ENCODE assay signal across 20 cellular contexts in genomic region chr16:20968765-20969164, GRCh38.
DNase-seq lines count a peak whose midpoint lies in the region; ATAC-seq, FAIRE-seq and TF ChIP-seq lines count a peak whose summit lies in the region.
"Had no signal": no experiment of that assay in that cellular context is flagged by ENCODE, and none has a peak within 500 bp of the region (broad histone marks: within the 10 kb centered on the region; RNA-seq: fewer than 3 reads in every experiment).

No MANE protein-coding gene starts in this region.

- H3K27ac ChIP-seq in HepG2 (ENCODE audit: extremely low read length, insufficient read depth, low read length) (no peak overlapping the region), right lobe of liver (no peak overlapping the region), epithelial cell of prostate (peak overlapping the region; percentile 64)
- H3K27ac ChIP-seq: 22Rv1, BLaER1, C4-2B had no signal

- TF ChIP-seq POLR2A in HepG2 (IDR thresholded peaks at IDR 0.05; ENCODE audit: insufficient read depth in 1 of 2, low read depth in 2 of 2, low read length in 2 of 2) (no peak), right lobe of liver (IDR thresholded peaks at IDR 0.05) (no peak)

- ATAC-seq in HepG2, result no peak
- no peak for ATAC-seq in right lobe of liver
- ATAC-seq: CD8-positive, alpha-beta T cell; GM12878 had no signal

- 31% methylated on average over 3 of the region's 3 CpGs for whole genome bisulfite sequencing in HepG2 (ENCODE audit: low lambda C conversion rate)
- 54% methylated on average over 3 of the region's 3 CpGs for WGBS in right lobe of liver (ENCODE audit: insufficient coverage, low coverage, low lambda C conversion rate, missing lambda C conversion rate)

- H3K4me2 ChIP-seq in HepG2 (ENCODE audit: low read depth, low read length), result no peak overlapping the region
- no peak overlapping the region for H3K4me2 ChIP-seq in Loucy (ENCODE audit: low read depth, low read length, poor library complexity, severe bottlenecking)
- H3K4me2 ChIP-seq: BLaER1 had no signal

- H3K79me2 ChIP-seq in HepG2 (ENCODE audit: insufficient read depth, low read length), result no peaks in the 10 kb centered on the region
- H3K79me2 ChIP-seq in Loucy (ENCODE audit: insufficient read depth, low read length), result no peaks in the 10 kb centered on the region

- H2AFZ ChIP-seq in HepG2 (ENCODE audit: low read length), result no peak overlapping the region
- 0 out of 2 replicates have a peak overlapping the region, but pooled peaks have one; percentile 12 for H2AFZ ChIP-seq in Loucy (ENCODE audit: low read length)

- POLR2A ChIA-PET in HepG2 (lab: Yijun Ruan, JAX), result no interaction called here

- in situ Hi-C loops in HepG2 (cut with HindIII; ENCODE audit: extremely low pct_ligation_motif_present, low pct_unique_long_range_greater_than_20kb), result no loop called here

- H3K27me3 ChIP-seq in HepG2 (ENCODE audit: control insufficient read depth in 1 of 2, insufficient read depth in 2 of 2, low read length in 2 of 2), result peaks cover 0 to 44% of the 10 kb centered on the region in 2 experiments; a peak in 4 of 5 replicates
- H3K27me3 ChIP-seq in right lobe of liver, result no peaks in the 10 kb centered on the region
- no peaks in the 10 kb centered on the region for H3K27me3 ChIP-seq in Loucy (ENCODE audit: insufficient read depth, low read length, poor library complexity, severe bottlenecking)
- H3K27me3 ChIP-seq: BLaER1 had no signal

- intact Hi-C loops in HepG2 (cut with micrococcal nuclease; ENCODE audit: unreplicated experiment), result no loop called here
- intact Hi-C loops in right lobe of liver (cut with DNase I), result no loop called here
- intact Hi-C loops in posterior vena cava (cut with DNase I), result no loop called here

- H3K4me3 ChIP-seq in HepG2 (replicated peaks in 1 of 3; ENCODE audit: insufficient read depth in 1 of 3, low read depth in 2 of 3, low read length in 3 of 3) (no peak overlapping the region), right lobe of liver (no peak overlapping the region), Loucy (ENCODE audit: low read length, poor library complexity, severe bottlenecking) (no peak overlapping the region)
- H3K4me3 ChIP-seq: BLaER1, GM12878, HAP-1 had no signal

- TF ChIP-seq CTCF in HepG2 (CRISPR knock-in tag; IDR thresholded peaks at IDR 0.05) (no peak), right lobe of liver (IDR thresholded peaks at IDR 0.05) (no peak), Loucy (conservative IDR thresholded peaks at IDR 0.05; ENCODE audit: low read length) (no peak)

- no peak overlapping the region for H3K9ac ChIP-seq in HepG2 (ENCODE audit: insufficient read depth, low read depth, low read length)
- no peak overlapping the region for H3K9ac ChIP-seq in Loucy (ENCODE audit: low read depth, low read length, poor library complexity, severe bottlenecking)
- H3K9ac ChIP-seq: BLaER1 had no signal

- H3K36me3 ChIP-seq in HepG2 (replicated peaks in 1 of 2; ENCODE audit: control insufficient read depth in 1 of 2, insufficient read depth in 2 of 2, low read length in 2 of 2) (no peaks in the 10 kb centered on the region), right lobe of liver (no peaks in the 10 kb centered on the region), Loucy (ENCODE audit: insufficient read depth, low read length) (no peaks in the 10 kb centered on the region)
- H3K36me3 ChIP-seq: BLaER1, HAP-1 had no signal

- TF ChIP-seq EP300 in HepG2 (IDR thresholded peaks at IDR 0.05; ENCODE audit: low read depth in 2 of 2, low read length in 2 of 2) (no peak), HepG2 (CRISPR knock-in tag; IDR thresholded peaks at IDR 0.05; ENCODE audit: borderline replicate concordance) (no peak)

- BruUV-seq in HepG2 (replicated peaks; lab: Mats Ljungman, UMichigan), result no TSS peak

- no peaks in the 10 kb centered on the region for H3K9me3 ChIP-seq in HepG2 (ENCODE audit: low read length)
- no peaks in the 10 kb centered on the region for H3K9me3 ChIP-seq in right lobe of liver
- H3K9me3 ChIP-seq in Loucy (ENCODE audit: insufficient read depth, low read depth, low read length), result no peaks in the 10 kb centered on the region
- H3K9me3 ChIP-seq: BLaER1, Caco-2, HAP-1 had no signal

- H3K9me2 ChIP-seq in Loucy (replicated peaks; ENCODE audit: low read depth, low read length), result no peaks in the 10 kb centered on the region

- no peaks in the 10 kb centered on the region for H3K4me1 ChIP-seq in HepG2 (ENCODE audit: insufficient read depth, low read length)
- H3K4me1 ChIP-seq in right lobe of liver, result no peaks in the 10 kb centered on the region
- no peaks in the 10 kb centered on the region for H3K4me1 ChIP-seq in Loucy (ENCODE audit: insufficient read depth, low read length, poor library complexity, severe bottlenecking)
- H3K4me1 ChIP-seq: BLaER1, Caco-2, HAP-1 had no signal

- no peak for TF ChIP-seq RAD21 in HepG2 (CRISPR knock-in tag; IDR thresholded peaks at IDR 0.05)

- no peak for DNase-seq in HepG2 (ENCODE audit: low spot score)
- no peak for DNase-seq in right lobe of liver
- DNase-seq in epithelial cell of prostate (ENCODE audit: low read depth, low spot score), result no peak
- peak; percentile 0 for DNase-seq in posterior vena cava (ENCODE audit: low spot score)
- DNase-seq in central memory CD4-positive, alpha-beta T cell, result no peak
- no peak for DNase-seq in midbrain (lab: John Stamatoyannopoulos, UW)
- no peak for DNase-seq in hepatic stellate cell (ENCODE audit: low spot score)
- DNase-seq: CD4-positive, CD25-positive, alpha-beta regulatory T cell; CD8-positive, alpha-beta T cell; DMS153; DND-41 had no signal

- H4K20me1 ChIP-seq in HepG2 (ENCODE audit: insufficient read depth, low read length) (no peaks in the 10 kb centered on the region), Loucy (ENCODE audit: insufficient read depth, low read length, poor library complexity, severe bottlenecking) (no peaks in the 10 kb centered on the region)
- H4K20me1 ChIP-seq: BLaER1 had no signal

- CTCF ChIA-PET in HepG2 (lab: Yijun Ruan, JAX; ENCODE audit: low intra/inter-chr PET ratio, low total read pairs), result no interaction called here

- H3F3A ChIP-seq in Loucy (ENCODE audit: low read depth), result no peaks in the 10 kb centered on the region

- FAIRE-seq in HepG2 (lab: Jason Lieb, UNC), result no peak
- FAIRE-seq: A204.1, G401.6, GM12878 had no signal

TF ChIP-seq in HepG2, 621 proteins besides CTCF, POLR2A, EP300 and RAD21:
- no peak for TF ChIP-seq TAF1 (CRISPR knock-in tag; IDR thresholded peaks at IDR 0.05)
- TF ChIP-seq SOX6 (IDR thresholded peaks at IDR 0.05), result 0 out of 2 replicates have a peak, but pooled peaks have one; percentile 52
- TF ChIP-seq SOX6 (CRISPR knock-in tag; IDR thresholded peaks at IDR 0.05), result no peak
- no peak for TF ChIP-seq ZNF792 (CRISPR knock-in tag; IDR thresholded peaks at IDR 0.05)
- TF ChIP-seq NCOR1 (IDR thresholded peaks at IDR 0.05; ENCODE audit: borderline replicate concordance, low read length), result no peak
- TF ChIP-seq ZNF282 (IDR thresholded peaks at IDR 0.05; ENCODE audit: partially characterized antibody), result peak; percentile 75
- no peak for TF ChIP-seq SCMH1 (CRISPR knock-in tag; IDR thresholded peaks at IDR 0.05; ENCODE audit: borderline replicate concordance)
- no peak for TF ChIP-seq AGO2 (optimal IDR thresholded peaks at IDR 0.05; ENCODE audit: low read depth, low read length)
